In the genomic region with DNA sequence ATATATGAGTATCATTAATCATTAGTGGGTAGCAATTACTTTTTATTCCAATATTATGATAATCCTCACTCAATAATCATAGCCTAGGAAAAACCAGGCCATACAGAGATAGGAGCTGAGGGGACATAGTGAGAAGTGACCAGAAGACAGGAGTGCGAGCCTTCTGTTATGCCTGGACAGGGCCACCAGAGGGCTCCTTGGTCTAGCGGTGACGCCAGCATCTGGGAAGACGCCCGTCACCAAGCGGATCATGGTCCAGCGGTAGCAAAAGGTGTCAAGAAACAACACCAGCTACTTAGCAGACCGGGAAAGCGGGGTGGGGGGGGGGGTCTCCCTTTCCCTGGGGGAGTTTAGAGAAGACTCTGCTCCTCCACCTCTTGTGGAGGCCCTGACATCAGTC, we compare ENCODE assay signal across 7 cellular contexts. TPM values are rescaled to one million over a fixed set of nuclear protein-coding genes. Genes with fewer than 3 reads are reported as not detected.
DNase-seq lines count a peak whose midpoint lies in the region; ATAC-seq, FAIRE-seq and TF ChIP-seq lines count a peak whose summit lies in the region.
"Not testable (repeated sequence)": the region's sequence is repeated elsewhere in the genome, so short reads cannot be mapped to it uniquely, and the experiment has no call there.
"Had no signal": no experiment of that assay in that cellular context is flagged by ENCODE, and none has a peak within 500 bp of the region (broad histone marks: within the 10 kb centered on the region; RNA-seq: fewer than 3 reads in every experiment).

No MANE protein-coding gene starts in this region.

- in situ Hi-C loops in K562 (cut with MboI): loop anchor here (25.0 kb wide), 1 partner anchor 359 kb away; no protein-coding TSS in a partner anchor

- peak; percentile 47 to 55; a peak in 4 of 5 replicates for TF ChIP-seq RAD21 in A549 (conservative IDR thresholded peaks at IDR 0.05 in 1 of 2, IDR thresholded peaks at IDR 0.05 in 1 of 2)
- peak; percentile 44 to 73; a peak in 3 of 4 replicates for TF ChIP-seq RAD21 in K562 (CRISPR knock-in tag; conservative IDR thresholded peaks at IDR 0.05 in 1 of 2, IDR thresholded peaks at IDR 0.05 in 1 of 2)

- POLR2A ChIA-PET in A549 (lab: Yijun Ruan, JAX): interaction anchor here (0.7 kb wide), 1 partner anchor 115 kb away, joined by 3 read pairs; the partner anchor contains the start of gene SDR39U1
- POLR2A ChIA-PET in RWPE1 (lab: Yijun Ruan, JAX; ENCODE audit: low non-redundant PET): interaction anchor here (0.8 kb wide), 1 partner anchor 104 kb away, joined by 3 read pairs; no protein-coding TSS in a partner anchor
- POLR2A ChIA-PET in K562 (lab: Yijun Ruan, JAX): interaction anchor here (1.1 to 1.3 kb wide), 2 partner anchors 104 to 109 kb away, joined by 3 to 6 read pairs; no protein-coding TSS in a partner anchor

- H3K4me3 ChIP-seq in A549; K562; osteoblast (ENCODE audit: insufficient read depth, low read length): not testable (repeated sequence)

- intact Hi-C loops in K562 (cut with micrococcal nuclease): loop anchor here (1.0 kb wide), 1 partner anchor 103 kb away; no protein-coding TSS in a partner anchor
- intact Hi-C loops in head of caudate nucleus (cut with DNase I): not testable (repeated sequence)

- not testable (repeated sequence) for FAIRE-seq in A549 (lab: Jason Lieb, UNC)
- FAIRE-seq in GM18507 (lab: Jason Lieb, UNC) (peak; percentile 48), K562 (lab: Jason Lieb, UNC) (peak; percentile 75)

- not testable (repeated sequence) for H3K9ac ChIP-seq in K562 (ENCODE audit: insufficient read depth in 1 of 2, low read depth in 2 of 2, low read length in 2 of 2)

- H3K4me2 ChIP-seq in A549; K562 (ENCODE audit: insufficient read depth, low read length); osteoblast (ENCODE audit: insufficient read depth, low read length): not testable (repeated sequence)

- not testable (repeated sequence) for H3K9me3 ChIP-seq in A549; K562 (replicated peaks; ENCODE audit: control insufficient read depth, insufficient read depth, low read depth, low read length); osteoblast (ENCODE audit: low read depth, low read length)

- not testable (repeated sequence) for H3K36me3 ChIP-seq in K562 (ENCODE audit: control insufficient read depth, insufficient read depth, low read length); osteoblast (ENCODE audit: insufficient read depth, low read length)

- ATAC-seq in A549, K562: not testable (repeated sequence)

- H3K79me2 ChIP-seq in K562 (ENCODE audit: control insufficient read depth, insufficient read depth, low read length); osteoblast (ENCODE audit: insufficient read depth, low read length): not testable (repeated sequence)

- not testable (repeated sequence) for H3K27me3 ChIP-seq in K562 (ENCODE audit: control insufficient read depth in 2 of 2, insufficient read depth in 2 of 2, low read length in 2 of 2); osteoblast (ENCODE audit: insufficient read depth, low read length)

- H3K4me1 ChIP-seq in A549; osteoblast (ENCODE audit: insufficient read depth, low read length): not testable (repeated sequence)
- H3K4me1 ChIP-seq in K562 (replicated peaks in 1 of 2; ENCODE audit: control insufficient read depth in 2 of 2, insufficient read depth in 2 of 2, low read length in 2 of 2): peaks cover 5 to 20% of the 10 kb centered on the region in 2 experiments; a peak in 4 of 5 replicates

- 3% methylated on average over 3 of the region's 9 CpGs for WGBS in A549 (ENCODE audit: missing lambda C conversion rate)
- WGBS in K562 (ENCODE audit: insufficient coverage, low coverage, missing lambda C conversion rate): 0% methylated on average over 6 of the region's 9 CpGs

- not testable (repeated sequence) for H3K27ac ChIP-seq in A549; RWPE1; K562 (ENCODE audit: extremely low read depth, low read depth, low read length); osteoblast (ENCODE audit: low read depth, low read length)

- DNase-seq in A549 (ENCODE audit: low read depth in 1 of 2, low spot score in 1 of 2) (peak in 1 of 2 experiments; percentile 41), K562 (ENCODE audit: extremely low read depth in 1 of 4, low spot score in 3 of 4) (peak in 1 of 4 experiments; percentile 37), head of caudate nucleus (peak in 38 of 42 donors; percentile 30 to 83 (median 58))
- DNase-seq in GM18507 (ENCODE audit: extremely low spot score, insufficient read length, low read depth); RWPE1 (ENCODE audit: low spot score); osteoblast (ENCODE audit: insufficient read length, low spot score, missing footprints): not testable (repeated sequence)

- not testable (repeated sequence) for TF ChIP-seq POLR2A in A549 (IDR thresholded peaks at IDR 0.05; ENCODE audit: low read length); K562 (conservative IDR thresholded peaks at IDR 0.05)

- not testable (repeated sequence) for TF ChIP-seq EP300 in A549 (IDR thresholded peaks at IDR 0.05); K562 (IDR thresholded peaks at IDR 0.05; ENCODE audit: low read length)

- not testable (repeated sequence) for H3K9me1 ChIP-seq in K562 (ENCODE audit: control insufficient read depth, insufficient read depth, low read length)

- not testable (repeated sequence) for H2AFZ ChIP-seq in K562 (ENCODE audit: low read depth, low read length); osteoblast (ENCODE audit: low read length)

- CTCF ChIA-PET in A549 (lab: Yijun Ruan, JAX) (interaction anchor here (0.6 to 46.6 kb wide), 21 partner anchors 9 to 116 kb away, joined by 3 to 1142 read pairs (median 5); partner anchors contain the start of genes CBLN3, CIDEB, KHNYN and LTB4R), RWPE1 (lab: Yijun Ruan, JAX) (interaction anchor here (0.9 to 3.1 kb wide), 7 partner anchors 9 to 109 kb away, joined by 3 to 19 read pairs (median 9); partner anchors contain the start of genes CBLN3, CIDEB, KHNYN and LTB4R2), K562 (lab: Yijun Ruan, JAX; ENCODE audit: low intra/inter-chr PET ratio) (interaction anchor here (1.5 to 1.7 kb wide), 2 partner anchors 103 to 108 kb away, joined by 5 read pairs; no protein-coding TSS in a partner anchor)

- not testable (repeated sequence) for BruUV-seq in K562 (replicated peaks; lab: Mats Ljungman, UMichigan)

- TF ChIP-seq CTCF in A549 (IDR thresholded peaks at IDR 0.05): peak; percentile 48; the same call in 2 of the 3 replicates
- peak; percentile 73 for TF ChIP-seq CTCF in RWPE1 (conservative IDR thresholded peaks at IDR 0.05; ENCODE audit: low read depth)
- TF ChIP-seq CTCF in K562 (IDR thresholded peaks at IDR 0.05 in 2 of 3, conservative IDR thresholded peaks at IDR 0.05 in 1 of 3; ENCODE audit: insufficient read depth in 2 of 3, low read depth in 1 of 3, low read length in 3 of 3): peak; percentile 30 to 37 (median 31); a peak in 4 of 6 replicates
- peak; percentile 42 for TF ChIP-seq CTCF in osteoblast (IDR thresholded peaks at IDR 0.05; ENCODE audit: extremely low read depth, low read depth, low read length)

- H4K20me1 ChIP-seq in K562 (replicated peaks; ENCODE audit: control insufficient read depth, insufficient read depth, low read length); osteoblast (ENCODE audit: insufficient read depth, low read length): not testable (repeated sequence)

RNA-seq across cellular contexts. Expression of gene ADCY4, which starts 7.0 kb away (rescaled TPM):
- polyA plus RNA-seq in A549 (2011; rRNA removed): not detected in 2 replicates
- not detected in 2 replicates for polyA plus RNA-seq in A549 (2012; cell fraction: cytosol; rRNA removed)
- not detected in 2 replicates for polyA plus RNA-seq in A549 (2012; cell fraction: nucleus; rRNA removed)
- polyA plus RNA-seq in A549 (2017; fragmentation: RNase III; extraction: RNeasy Plus Mini Kit Qiagen cat#74134 plus additional on column Dnase treatment): not detected in 3 replicates
- polyA minus RNA-seq in A549 (2011; rRNA and poly(A)+ RNA removed): not detected in 2 replicates
- 1.2 and 6.2 TPM in 2 replicates for total RNA-seq in K562 (2011; cell fraction: chromatin; rRNA removed; ENCODE audit: low replicate concordance)
- 2.2 and 4.5 TPM in 2 replicates for total RNA-seq in K562 (2011; cell fraction: nucleolus; rRNA removed)
- 2.3 and 2.6 TPM in 2 replicates for total RNA-seq in K562 (2011; cell fraction: nucleoplasm; rRNA removed)
- 0.09 TPM in 1 of 2 replicates, not detected in the other for total RNA-seq in K562 (2014; rRNA removed)
- total RNA-seq in K562 (2014; rRNA removed; fragmentation: Illumina TruSeq; extraction: Trizol): 0.18 TPM in 1 of 2 replicates, not detected in the other
- total RNA-seq in K562 (2015; rRNA removed; fragmentation: Illumina TruSeq; extraction: Trizol): not detected in 2 replicates
- 0.07 and 0.31 TPM in 2 replicates for total RNA-seq in K562 (2021)
- polyA plus RNA-seq in K562 (2011; rRNA removed): 0.21 and 0.39 TPM in 2 replicates
- 0.21 and 0.25 TPM in 2 replicates for polyA plus RNA-seq in K562 (2011; cell fraction: cytosol; rRNA removed)
- 4.5 and 4.7 TPM in 2 replicates for polyA plus RNA-seq in K562 (2011; cell fraction: nucleus; rRNA removed)
- polyA plus RNA-seq in K562 (2012): 0.31 and 1.1 TPM in 2 replicates
- polyA plus RNA-seq in K562 (2014; fragmentation: Illumina TruSeq; extraction: Trizol): 0.04 and 0.06 TPM in 2 replicates
- under 1 TPM in 1 of 2 experiments, not detected in 1; 0.04 TPM for polyA plus RNA-seq in K562 (2014; fragmentation: Nextera tagmentation; extraction: Ambion mirVana)
- 0.15 and 0.47 TPM in 2 replicates for polyA plus RNA-seq in K562 (2014; rRNA removed)
- polyA minus RNA-seq in K562 (2011; rRNA and poly(A)+ RNA removed): 0.15 and 0.39 TPM in 2 replicates
- polyA minus RNA-seq in K562 (2011; cell fraction: cytosol; rRNA and poly(A)+ RNA removed): not detected in 2 replicates
- polyA minus RNA-seq in K562 (2011; cell fraction: nucleus; rRNA and poly(A)+ RNA removed): 0.89 and 3.0 TPM in 2 replicates
- 17.7 and 18.8 TPM in 2 replicates for total RNA-seq in osteoblast
- total RNA-seq: A172 had no signal

RNA-seq across cellular contexts. Expression of gene RIPK3, which starts 11.9 kb away (rescaled TPM):
- polyA plus RNA-seq in A549 (2011; rRNA removed): not detected in 2 replicates
- not detected in 2 replicates for polyA plus RNA-seq in A549 (2012; cell fraction: cytosol; rRNA removed)
- not detected in 2 replicates for polyA plus RNA-seq in A549 (2012; cell fraction: nucleus; rRNA removed)
- not detected in 3 replicates for polyA plus RNA-seq in A549 (2017; fragmentation: RNase III; extraction: RNeasy Plus Mini Kit Qiagen cat#74134 plus additional on column Dnase treatment)
- polyA minus RNA-seq in A549 (2011; rRNA and poly(A)+ RNA removed): not detected in 2 replicates
- total RNA-seq in K562 (2011; cell fraction: chromatin; rRNA removed; ENCODE audit: low replicate concordance): 1.1 and 1.6 TPM in 2 replicates
- total RNA-seq in K562 (2011; cell fraction: nucleolus; rRNA removed): 0.83 and 1.3 TPM in 2 replicates
- total RNA-seq in K562 (2011; cell fraction: nucleoplasm; rRNA removed): 0.84 and 1.5 TPM in 2 replicates
- 0.27 TPM in 1 of 2 replicates, not detected in the other for total RNA-seq in K562 (2014; rRNA removed)
- 0.29 TPM in 1 of 2 replicates, not detected in the other for total RNA-seq in K562 (2014; rRNA removed; fragmentation: Illumina TruSeq; extraction: Trizol)
- 0.23 and 0.43 TPM in 2 replicates for total RNA-seq in K562 (2015; rRNA removed; fragmentation: Illumina TruSeq; extraction: Trizol)
- 0.31 and 0.40 TPM in 2 replicates for total RNA-seq in K562 (2021)
- polyA plus RNA-seq in K562 (2011; rRNA removed): 0.08 and 0.27 TPM in 2 replicates
- polyA plus RNA-seq in K562 (2011; cell fraction: cytosol; rRNA removed): 0.16 TPM in 1 of 2 replicates, not detected in the other
- 0.66 and 0.82 TPM in 2 replicates for polyA plus RNA-seq in K562 (2011; cell fraction: nucleus; rRNA removed)
- 0.16 and 0.26 TPM in 2 replicates for polyA plus RNA-seq in K562 (2012)
- polyA plus RNA-seq in K562 (2014; fragmentation: Illumina TruSeq; extraction: Trizol): 0.14 TPM in 1 of 2 replicates, not detected in the other
- polyA plus RNA-seq in K562 (2014; fragmentation: Nextera tagmentation; extraction: Ambion mirVana): under 1 TPM in 1 of 2 experiments, not detected in 1; 0.03 TPM
- 0.61 TPM in 1 of 2 replicates, not detected in the other for polyA plus RNA-seq in K562 (2014; rRNA removed)
- polyA minus RNA-seq in K562 (2011; rRNA and poly(A)+ RNA removed): not detected in 2 replicates
- not detected in 2 replicates for polyA minus RNA-seq in K562 (2011; cell fraction: cytosol; rRNA and poly(A)+ RNA removed)
- polyA minus RNA-seq in K562 (2011; cell fraction: nucleus; rRNA and poly(A)+ RNA removed): 0.44 TPM in 1 of 2 replicates, not detected in the other
- total RNA-seq in osteoblast: 9.1 and 11.9 TPM in 2 replicates
- total RNA-seq: A172 had no signal

RNA-seq across cellular contexts. Expression of gene LTB4R, which starts 16.6 kb away (rescaled TPM):
- polyA plus RNA-seq in A549 (2011; rRNA removed): 10.2 and 13.2 TPM in 2 replicates
- polyA plus RNA-seq in A549 (2012; cell fraction: cytosol; rRNA removed): 10.1 and 10.9 TPM in 2 replicates
- 209 and 247 TPM in 2 replicates for polyA plus RNA-seq in A549 (2012; cell fraction: nucleus; rRNA removed)
- 8.3 to 9.4 TPM (median 8.3 TPM) in 3 replicates for polyA plus RNA-seq in A549 (2017; fragmentation: RNase III; extraction: RNeasy Plus Mini Kit Qiagen cat#74134 plus additional on column Dnase treatment)
- polyA minus RNA-seq in A549 (2011; rRNA and poly(A)+ RNA removed): 8.1 and 10.4 TPM in 2 replicates
- 33.2 and 49.2 TPM in 2 replicates for total RNA-seq in K562 (2011; cell fraction: chromatin; rRNA removed; ENCODE audit: low replicate concordance)
- 24.1 and 29.2 TPM in 2 replicates for total RNA-seq in K562 (2011; cell fraction: nucleolus; rRNA removed)
- 31.0 and 48.7 TPM in 2 replicates for total RNA-seq in K562 (2011; cell fraction: nucleoplasm; rRNA removed)
- total RNA-seq in K562 (2014; rRNA removed): 2.8 and 3.6 TPM in 2 replicates
- 1.7 and 1.8 TPM in 2 replicates for total RNA-seq in K562 (2014; rRNA removed; fragmentation: Illumina TruSeq; extraction: Trizol)
- total RNA-seq in K562 (2015; rRNA removed; fragmentation: Illumina TruSeq; extraction: Trizol): 2.1 and 2.3 TPM in 2 replicates
- total RNA-seq in K562 (2021): 3.7 and 7.0 TPM in 2 replicates
- polyA plus RNA-seq in K562 (2011; rRNA removed): 4.0 and 4.3 TPM in 2 replicates
- polyA plus RNA-seq in K562 (2011; cell fraction: cytosol; rRNA removed): 1.9 and 3.5 TPM in 2 replicates
- 50.4 and 117 TPM in 2 replicates for polyA plus RNA-seq in K562 (2011; cell fraction: nucleus; rRNA removed)
- polyA plus RNA-seq in K562 (2012): 4.5 and 8.0 TPM in 2 replicates
- 4.4 and 4.8 TPM in 2 replicates for polyA plus RNA-seq in K562 (2014; fragmentation: Illumina TruSeq; extraction: Trizol)
- polyA plus RNA-seq in K562 (2014; fragmentation: Nextera tagmentation; extraction: Ambion mirVana): under 1 TPM; 0.38 to 0.61 TPM
- 10.5 and 11.4 TPM in 2 replicates for polyA plus RNA-seq in K562 (2014; rRNA removed)
- 2.3 and 3.0 TPM in 2 replicates for polyA minus RNA-seq in K562 (2011; rRNA and poly(A)+ RNA removed)
- polyA minus RNA-seq in K562 (2011; cell fraction: cytosol; rRNA and poly(A)+ RNA removed): 1.1 and 1.4 TPM in 2 replicates
- 6.9 and 10.2 TPM in 2 replicates for polyA minus RNA-seq in K562 (2011; cell fraction: nucleus; rRNA and poly(A)+ RNA removed)
- total RNA-seq in osteoblast: 1.2 and 1.8 TPM in 2 replicates

RNA-seq across cellular contexts. Expression of gene LTB4R2, which starts 18.0 kb away (rescaled TPM):
- polyA plus RNA-seq in A549 (2011; rRNA removed) (5.8 and 7.6 TPM in 2 replicates), A549 (2017; fragmentation: RNase III; extraction: RNeasy Plus Mini Kit Qiagen cat#74134 plus additional on column Dnase treatment) (8.4 to 9.9 TPM (median 8.6 TPM) in 3 replicates), K562 (2011; rRNA removed) (2.5 and 3.2 TPM in 2 replicates), K562 (2014; fragmentation: Illumina TruSeq; extraction: Trizol) (2.6 and 2.7 TPM in 2 replicates), K562 (2014; fragmentation: Nextera tagmentation; extraction: Ambion mirVana) (under 1 TPM in 1 of 2 experiments, not detected in 1; 0.03 TPM), K562 (2014; rRNA removed) (8.6 and 11.6 TPM in 2 replicates)
- polyA plus RNA-seq in A549 (2012; cell fraction: cytosol; rRNA removed): 5.6 and 7.9 TPM in 2 replicates
- 91.2 and 171 TPM in 2 replicates for polyA plus RNA-seq in A549 (2012; cell fraction: nucleus; rRNA removed)
- polyA minus RNA-seq in A549 (2011; rRNA and poly(A)+ RNA removed): 8.7 and 8.8 TPM in 2 replicates
- total RNA-seq in K562 (2011; cell fraction: chromatin; rRNA removed; ENCODE audit: low replicate concordance): 25.8 and 60.8 TPM in 2 replicates
- 33.2 and 38.2 TPM in 2 replicates for total RNA-seq in K562 (2011; cell fraction: nucleolus; rRNA removed)
- total RNA-seq in K562 (2011; cell fraction: nucleoplasm; rRNA removed): 30.5 and 42.4 TPM in 2 replicates
- total RNA-seq in K562 (2014; rRNA removed) (3.9 and 5.8 TPM in 2 replicates), K562 (2014; rRNA removed; fragmentation: Illumina TruSeq; extraction: Trizol) (2.1 and 2.4 TPM in 2 replicates), K562 (2015; rRNA removed; fragmentation: Illumina TruSeq; extraction: Trizol) (2.5 and 3.1 TPM in 2 replicates), K562 (2021) (6.9 and 9.4 TPM in 2 replicates), osteoblast (4.7 and 5.1 TPM in 2 replicates)
- polyA plus RNA-seq in K562 (2011; cell fraction: cytosol; rRNA removed): 1.4 and 6.0 TPM in 2 replicates
- polyA plus RNA-seq in K562 (2011; cell fraction: nucleus; rRNA removed): 25.2 and 64.2 TPM in 2 replicates
- 4.0 and 6.3 TPM in 2 replicates for polyA plus RNA-seq in K562 (2012)
- 2.2 and 2.5 TPM in 2 replicates for polyA minus RNA-seq in K562 (2011; rRNA and poly(A)+ RNA removed)
- 1.6 and 3.3 TPM in 2 replicates for polyA minus RNA-seq in K562 (2011; cell fraction: cytosol; rRNA and poly(A)+ RNA removed)
- polyA minus RNA-seq in K562 (2011; cell fraction: nucleus; rRNA and poly(A)+ RNA removed): 15.0 and 20.1 TPM in 2 replicates

RNA-seq across cellular contexts. Expression of gene CIDEB, which starts 20.1 kb away (rescaled TPM):
- polyA plus RNA-seq in A549 (2011; rRNA removed): 0.31 and 0.32 TPM in 2 replicates
- polyA plus RNA-seq in A549 (2012; cell fraction: cytosol; rRNA removed): 0.13 and 0.14 TPM in 2 replicates
- 0.16 and 0.28 TPM in 2 replicates for polyA plus RNA-seq in A549 (2012; cell fraction: nucleus; rRNA removed)
- polyA plus RNA-seq in A549 (2017; fragmentation: RNase III; extraction: RNeasy Plus Mini Kit Qiagen cat#74134 plus additional on column Dnase treatment): 0.33 to 0.99 TPM (median 0.79 TPM) in 3 replicates
- polyA minus RNA-seq in A549 (2011; rRNA and poly(A)+ RNA removed): 0.39 and 0.79 TPM in 2 replicates
- 0.42 and 0.53 TPM in 2 replicates for total RNA-seq in K562 (2011; cell fraction: chromatin; rRNA removed; ENCODE audit: low replicate concordance)
- not detected in 2 replicates for total RNA-seq in K562 (2011; cell fraction: nucleolus; rRNA removed)
- 0.38 and 0.51 TPM in 2 replicates for total RNA-seq in K562 (2011; cell fraction: nucleoplasm; rRNA removed)
- not detected in 2 replicates for total RNA-seq in K562 (2014; rRNA removed)
- not detected in 2 replicates for total RNA-seq in K562 (2014; rRNA removed; fragmentation: Illumina TruSeq; extraction: Trizol)
- not detected in 2 replicates for total RNA-seq in K562 (2015; rRNA removed; fragmentation: Illumina TruSeq; extraction: Trizol)
- total RNA-seq in K562 (2021): 0.07 and 0.35 TPM in 2 replicates
- polyA plus RNA-seq in K562 (2011; rRNA removed): 0.04 and 0.14 TPM in 2 replicates
- polyA plus RNA-seq in K562 (2011; cell fraction: cytosol; rRNA removed): 0.03 TPM in 2 replicates
- 0.16 and 0.20 TPM in 2 replicates for polyA plus RNA-seq in K562 (2011; cell fraction: nucleus; rRNA removed)
- 0.04 and 0.20 TPM in 2 replicates for polyA plus RNA-seq in K562 (2012)
- polyA plus RNA-seq in K562 (2014; fragmentation: Illumina TruSeq; extraction: Trizol): 0.07 and 0.14 TPM in 2 replicates
- polyA plus RNA-seq in K562 (2014; fragmentation: Nextera tagmentation; extraction: Ambion mirVana): under 1 TPM; 0.03 to 0.35 TPM
- 0.11 and 0.18 TPM in 2 replicates for polyA plus RNA-seq in K562 (2014; rRNA removed)
- not detected in 2 replicates for polyA minus RNA-seq in K562 (2011; rRNA and poly(A)+ RNA removed)
- polyA minus RNA-seq in K562 (2011; cell fraction: cytosol; rRNA and poly(A)+ RNA removed): not detected in 2 replicates
- polyA minus RNA-seq in K562 (2011; cell fraction: nucleus; rRNA and poly(A)+ RNA removed): 0.22 TPM in 1 of 2 replicates, not detected in the other
- 0.36 and 0.59 TPM in 2 replicates for total RNA-seq in osteoblast
- total RNA-seq: A172 had no signal
